8 cellular contexts compared by ENCODE assay signal in the genomic region with DNA sequence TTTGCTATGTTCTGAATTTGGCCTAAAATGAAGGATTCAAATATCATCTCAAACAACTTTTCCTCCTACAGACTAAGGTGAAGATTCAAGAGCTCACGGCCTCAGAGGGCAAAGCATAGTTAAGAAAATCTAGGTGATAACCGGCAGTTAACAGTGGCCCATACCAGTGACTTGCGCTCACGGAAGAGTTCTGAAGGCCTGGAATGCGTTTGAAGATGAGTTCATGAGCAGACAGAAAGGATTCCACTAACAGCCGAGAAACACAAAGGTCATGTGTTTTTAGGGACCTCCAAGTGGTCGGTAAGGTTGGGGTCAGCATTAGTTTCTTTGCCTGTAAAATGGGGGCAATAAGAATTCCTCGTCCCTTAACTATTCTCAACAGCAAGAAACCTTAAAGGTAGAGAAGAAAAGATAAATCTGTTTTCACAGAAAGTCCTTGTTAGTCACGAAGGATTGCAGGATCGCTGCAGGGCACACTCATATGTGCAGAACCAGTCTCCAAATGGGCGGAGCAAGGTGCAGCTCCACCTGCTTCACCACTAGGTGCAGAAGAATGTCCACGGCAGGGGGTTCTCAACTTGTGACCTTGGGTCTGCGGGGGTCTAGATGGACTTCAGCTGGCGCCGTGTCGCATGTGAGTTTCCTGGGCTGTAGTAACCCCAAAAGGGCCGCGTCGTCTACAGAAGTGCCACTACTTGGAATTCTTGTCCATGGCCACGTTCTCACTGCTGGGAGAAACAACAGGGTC. TPM values are rescaled to one million over a fixed set of nuclear protein-coding genes. Genes with fewer than 3 reads are reported as not detected.
DNase-seq lines count a peak whose midpoint lies in the region; ATAC-seq and TF ChIP-seq lines count a peak whose summit lies in the region.

No MANE protein-coding gene starts in this region.

- WGBS in ectodermal cell, 2 experiments, result 46 to 48% methylated on average over 20 of the region's 20 CpGs
- WGBS in suprapubic skin, result 34% methylated on average over 19 of the region's 20 CpGs

- no peaks in the 10 kb centered on the region for H3K36me3 ChIP-seq in ectodermal cell (ENCODE audit: control insufficient read depth, insufficient read depth, low read length)
- no peaks in the 10 kb centered on the region for H3K36me3 ChIP-seq in muscle layer of duodenum (ENCODE audit: control insufficient read depth in 1 of 2, insufficient read depth in 2 of 2, low read length in 2 of 2)
- H3K36me3 ChIP-seq in suprapubic skin, result no peaks in the 10 kb centered on the region

- no peak for TF ChIP-seq EP300 in suprapubic skin (IDR thresholded peaks at IDR 0.05)

- peak; percentile 1 for DNase-seq in AG10803 (ENCODE audit: low read depth)
- DNase-seq in activated B cell treated with CpG ODN at 0.5 μM for 24 hours, result no peak
- DNase-seq in suprapubic skin (ENCODE audit: low spot score in 2 of 2), result peak in 1 of 2 donors; percentile 68
- DNase-seq in SK-N-DZ (ENCODE audit: low spot score), result no peak

- H3K4me3 Mint-ChIP-seq in activated B cell treated with CpG ODN at 0.5 μM for 24 hours, result peak overlapping the region; percentile 96

- peak overlapping the region; percentile 98 for H3K4me3 ChIP-seq in AG10803 (ENCODE audit: low read length)
- H3K4me3 ChIP-seq in ectodermal cell (ENCODE audit: insufficient read depth, low read depth, low read length), result peak overlapping the region; percentile 92
- peak overlapping the region; percentile 83 to 91 for H3K4me3 ChIP-seq in muscle layer of duodenum (ENCODE audit: low read depth in 1 of 2, low read length in 2 of 2)
- peak overlapping the region; percentile 65 for H3K4me3 ChIP-seq in suprapubic skin

- H3K27me3 Mint-ChIP-seq in activated B cell treated with CpG ODN at 0.5 μM for 24 hours, result no peaks in the 10 kb centered on the region

- CTCF ChIA-PET in activated B cell treated with CpG ODN at 0.5 μM for 24 hours (lab: Charles Lee), result interaction anchor here (1.0 to 2.1 kb wide), 6 partner anchors 19 to 99 kb away, joined by 3 to 6 read pairs (median 4); no protein-coding TSS in a partner anchor

- intact Hi-C loops in activated B cell treated with CpG ODN at 0.5 μM for 24 hours (cut with micrococcal nuclease), result loop anchor here (1.0 kb wide), 3 partner anchors 18 to 90 kb away; a partner anchor contains a TSS

- TF ChIP-seq CTCF in AG10803 (conservative IDR thresholded peaks at IDR 0.05; ENCODE audit: low read length) (0 out of 2 replicates have a peak, but pooled peaks have one; percentile 6), activated B cell treated with CpG ODN at 0.5 μM for 24 hours (IDR thresholded peaks at IDR 0.05) (no peak), suprapubic skin (IDR thresholded peaks at IDR 0.05) (peak in 1 of 2 donors; percentile 32)

- H3K27me3 ChIP-seq in ectodermal cell (ENCODE audit: control insufficient read depth, insufficient read depth, low read length, poor library complexity, severe bottlenecking) (no peaks in the 10 kb centered on the region), muscle layer of duodenum (ENCODE audit: low read depth, low read length) (no peaks in the 10 kb centered on the region), suprapubic skin (no peaks in the 10 kb centered on the region)

- POLR2A ChIA-PET in activated B cell treated with CpG ODN at 0.5 μM for 24 hours (lab: Charles Lee), result interaction anchor here (1.1 to 2.0 kb wide), 2 partner anchors 63 to 91 kb away, joined by 3 to 8 read pairs; no protein-coding TSS in a partner anchor

- TF ChIP-seq POLR2A in suprapubic skin (IDR thresholded peaks at IDR 0.05), result no peak

- H3K27ac ChIP-seq in ectodermal cell (ENCODE audit: insufficient read depth, low read depth, low read length, poor library complexity, severe bottlenecking), result no peak overlapping the region
- H3K27ac ChIP-seq in muscle layer of duodenum (ENCODE audit: low read length), result peak overlapping the region; percentile 91
- H3K27ac ChIP-seq in suprapubic skin, result peak overlapping the region; percentile 84

- H3K36me3 Mint-ChIP-seq in activated B cell treated with CpG ODN at 0.5 μM for 24 hours (ENCODE audit: low read depth), result peaks cover 11% of the 10 kb centered on the region

- H3K27ac Mint-ChIP-seq in activated B cell treated with CpG ODN at 0.5 μM for 24 hours, result peak overlapping the region; percentile 86

- peak; percentile 17 for ATAC-seq in GM19035 (IDR thresholded peaks at IDR 0.05; ENCODE audit: unreplicated experiment)
- peak; percentile 6 for ATAC-seq in HG03460 (IDR thresholded peaks at IDR 0.05; ENCODE audit: unreplicated experiment)
- peak; percentile 25 for ATAC-seq in activated B cell treated with CpG ODN at 0.5 μM for 24 hours (ENCODE audit: low read depth)

- H3K9me3 ChIP-seq in ectodermal cell (ENCODE audit: control insufficient read depth, low read length) (no peaks in the 10 kb centered on the region), muscle layer of duodenum (ENCODE audit: control insufficient read depth in 1 of 2, low read length in 2 of 2) (no peaks in the 10 kb centered on the region), suprapubic skin (no peaks in the 10 kb centered on the region)

- H3K4me1 Mint-ChIP-seq in activated B cell treated with CpG ODN at 0.5 μM for 24 hours, result peaks cover 44% of the 10 kb centered on the region

- no peaks in the 10 kb centered on the region for H3K9me3 Mint-ChIP-seq in activated B cell treated with CpG ODN at 0.5 μM for 24 hours

- peaks cover 8% of the 10 kb centered on the region for H3K4me1 ChIP-seq in ectodermal cell (ENCODE audit: control insufficient read depth, insufficient read depth, low read length)
- peaks cover 11 to 24% of the 10 kb centered on the region in 2 donors for H3K4me1 ChIP-seq in muscle layer of duodenum (ENCODE audit: control insufficient read depth in 1 of 2, insufficient read depth in 2 of 2, low read length in 2 of 2)
- peaks cover 27% of the 10 kb centered on the region for H3K4me1 ChIP-seq in suprapubic skin

RNA-seq across cellular contexts. Expression of a gene that starts 0.7 kb away (rescaled TPM):
- total RNA-seq in activated B cell treated with CpG ODN at 0.5 μM for 24 hours (34.9 and 35.9 TPM in 2 replicates), suprapubic skin (1 to 10 TPM; 7.9 to 9.8 (median 9.6) TPM)
- 20.1 TPM for polyA plus RNA-seq in ectodermal cell (2013, experiment 1 of 4)
- 18.4 TPM for polyA plus RNA-seq in ectodermal cell (2013, experiment 2 of 4)
- polyA plus RNA-seq in ectodermal cell (2013, experiment 3 of 4), result 16.6 TPM
- polyA plus RNA-seq in ectodermal cell (2013, experiment 4 of 4), result 18.0 TPM
- polyA plus RNA-seq in SK-N-DZ (2014; cell fraction: cytosol; rRNA removed), result 9.9 and 11.6 TPM in 2 replicates
- 6.8 and 14.2 TPM in 2 replicates for polyA plus RNA-seq in SK-N-DZ (2014; cell fraction: nucleus; rRNA removed)
